Comparison of ENCODE assay signal across 21 cellular contexts in the genomic region with DNA sequence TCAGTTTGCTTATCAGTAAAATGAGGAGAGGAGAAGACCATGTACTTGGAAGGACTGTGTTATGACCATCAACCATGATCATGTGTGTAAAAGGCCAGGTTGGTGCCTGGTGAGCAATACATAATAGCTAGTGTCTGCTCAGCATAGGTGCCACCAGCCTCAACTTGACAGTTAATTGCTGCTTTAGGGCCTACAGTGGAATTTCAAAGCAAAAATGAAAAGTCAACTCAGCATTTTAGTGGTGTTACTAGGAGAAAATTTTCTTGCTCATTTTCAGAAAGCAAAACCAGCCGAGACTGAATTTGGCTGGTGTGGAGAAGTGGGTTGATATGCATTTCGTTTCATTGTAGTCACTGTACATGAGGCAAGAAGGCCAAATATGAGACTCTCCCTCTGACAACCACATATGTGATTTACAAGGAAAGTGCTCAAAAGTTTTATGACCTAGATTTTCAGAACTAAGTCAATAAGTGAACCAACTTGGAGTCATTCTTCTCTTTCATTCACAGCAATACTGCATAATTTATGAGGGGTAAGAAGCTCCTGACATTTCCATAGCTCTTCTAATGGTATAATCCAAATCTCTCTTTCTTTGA. TPM values are rescaled to one million over a fixed set of nuclear protein-coding genes. Genes with fewer than 3 reads are reported as not detected.
A peak's percentile ranks its signal among the peaks of the same experiment; 100 is the strongest.
DNase-seq lines count a peak whose midpoint lies in the region; ATAC-seq and TF ChIP-seq lines count a peak whose summit lies in the region.
"Had no signal": no experiment of that assay in that cellular context is flagged by ENCODE, and none has a peak within 500 bp of the region (broad histone marks: within the 10 kb centered on the region; RNA-seq: fewer than 3 reads in every experiment).

No MANE protein-coding gene starts in this region.

- intact Hi-C loops in activated CD8-positive, alpha-beta T cell treated with anti-CD3 and anti-CD28 coated beads for 36 hours (cut with micrococcal nuclease), result no loop called here
- intact Hi-C loops in esophagus muscularis mucosa (cut with DNase I) (no loop called here), vagina (cut with DNase I) (no loop called here)

- H3K4me1 Mint-ChIP-seq in activated CD8-positive, alpha-beta T cell treated with anti-CD3 and anti-CD28 coated beads for 36 hours (ENCODE audit: low read depth), result peaks cover 50% of the 10 kb centered on the region
- H3K4me1 Mint-ChIP-seq in activated CD8-positive, alpha-beta T cell treated with anti-CD3 and anti-CD28 coated beads, Interleukin-2, amount 10 ng/mL, durations not matched to agents 7 days and 5 days (ENCODE audit: low read depth), result peaks cover 17% of the 10 kb centered on the region
- peaks cover 31% of the 10 kb centered on the region for H3K4me1 Mint-ChIP-seq in GM23338
- peaks cover 8 to 30% of the 10 kb centered on the region in 2 donors for H3K4me1 Mint-ChIP-seq in effector memory CD8-positive, alpha-beta T cell (ENCODE audit: low read depth in 2 of 2)
- H3K4me1 Mint-ChIP-seq in nephron, result peaks cover 34% of the 10 kb centered on the region
- H3K4me1 Mint-ChIP-seq: CD14-positive monocyte had no signal

- no peak overlapping the region for H2AFZ ChIP-seq in GM23338

- H3K36me3 ChIP-seq in GM23338 (ENCODE audit: insufficient read depth) (peaks cover 5% of the 10 kb centered on the region; the same call in 1 of the 2 replicates), esophagus muscularis mucosa (peaks cover 35 to 47% (median 42%) of the 10 kb centered on the region in 4 donors), vagina (peaks cover 0 to 32% of the 10 kb centered on the region in 2 donors)

- H3K27ac ChIP-seq in GM23338 (ENCODE audit: low read depth), result no peak overlapping the region
- no peak overlapping the region for H3K27ac ChIP-seq in esophagus muscularis mucosa (replicated peaks in 1 of 4)
- H3K27ac ChIP-seq in vagina, result no peak overlapping the region
- H3K27ac ChIP-seq: suprapubic skin had no signal

- 88% methylated on average over 2 of the region's 2 CpGs for WGBS in esophagus muscularis mucosa

- ATAC-seq in activated CD8-positive, alpha-beta T cell treated with anti-CD3 and anti-CD28 coated beads for 36 hours, result peak; percentile 38
- ATAC-seq in activated CD8-positive, alpha-beta T cell treated with anti-CD3 and anti-CD28 coated beads, Interleukin-2, amount 10 ng/mL, durations not matched to agents 7 days and 5 days, result no peak
- ATAC-seq in GM23338, result no peak
- no peak for ATAC-seq in effector memory CD8-positive, alpha-beta T cell (replicated peaks)
- ATAC-seq: left lobe of liver had no signal

- H3K4me3 ChIP-seq in GM23338 (no peak overlapping the region), esophagus muscularis mucosa (no peak overlapping the region), vagina (no peak overlapping the region)
- H3K4me3 ChIP-seq: suprapubic skin had no signal

- DNase-seq in activated CD8-positive, alpha-beta T cell treated with anti-CD3 and anti-CD28 coated beads for 36 hours, result no peak
- DNase-seq in activated CD8-positive, alpha-beta T cell treated with anti-CD3 and anti-CD28 coated beads, Interleukin-2, amount 10 ng/mL, durations not matched to agents 7 days and 5 days, result no peak
- no peak for DNase-seq in GM23338 (ENCODE audit: low spot score)
- DNase-seq in effector memory CD8-positive, alpha-beta T cell, result no peak
- DNase-seq in esophagus muscularis mucosa (ENCODE audit: extremely low spot score), result no peak
- no peak for DNase-seq in vagina (ENCODE audit: extremely low spot score in 2 of 2)
- DNase-seq in NCI-H2081 (lab: John Stamatoyannopoulos, UW), result no peak
- DNase-seq: activated CD4-positive, alpha-beta T cell treated with anti-CD3 and anti-CD28 coated beads for 4 hours; activated naive CD4-positive, alpha-beta T cell treated with anti-CD3 and anti-CD28 coated beads for 36 hours; glutamatergic neuron; GOT3; Kasumi-1; NCI-H1048; NCI-H187 treated with DMSO at 0.1 percent for 48 hours; NCI-H2227 treated with DMSO at 0.1 percent for 48 hours; NCI-H748 treated with DMSO at 0.1 percent for 48 hours; stimulated activated CD4-positive, alpha-beta T cell treated with anti-CD3 and anti-CD28 coated beads, Interleukin-15, amount 100 ng/mL, for 24 hours had no signal

- H3K27ac Mint-ChIP-seq in activated CD8-positive, alpha-beta T cell treated with anti-CD3 and anti-CD28 coated beads for 36 hours, result peak overlapping the region; percentile 75
- H3K27ac Mint-ChIP-seq in activated CD8-positive, alpha-beta T cell treated with anti-CD3 and anti-CD28 coated beads, Interleukin-2, amount 10 ng/mL, durations not matched to agents 7 days and 5 days, result no peak overlapping the region
- H3K27ac Mint-ChIP-seq in GM23338 (0 out of 2 replicates have a peak overlapping the region, but pooled peaks have one; percentile 32), nephron (peak overlapping the region; percentile 26 to 64 (median 40))
- H3K27ac Mint-ChIP-seq in effector memory CD8-positive, alpha-beta T cell, result peak overlapping the region; percentile 17 to 56
- H3K27ac Mint-ChIP-seq: activated naive CD4-positive, alpha-beta T cell treated with anti-CD3 and anti-CD28 coated beads for 36 hours had no signal

- TF ChIP-seq EP300 in esophagus muscularis mucosa (IDR thresholded peaks at IDR 0.05), result no peak

- H3K4me2 ChIP-seq in GM23338, result no peak overlapping the region

- H3F3A ChIP-seq in GM23338 (replicated peaks; ENCODE audit: low read depth), result no peaks in the 10 kb centered on the region

- no peaks in the 10 kb centered on the region for H3K9me3 ChIP-seq in esophagus muscularis mucosa
- H3K9me3 ChIP-seq in vagina, result no peaks in the 10 kb centered on the region
- H3K9me3 ChIP-seq: suprapubic skin had no signal

- POLR2A ChIA-PET in activated CD8-positive, alpha-beta T cell treated with anti-CD3 and anti-CD28 coated beads for 36 hours (lab: Charles Lee), result no interaction called here
- POLR2A ChIA-PET in activated CD8-positive, alpha-beta T cell treated with anti-CD3 and anti-CD28 coated beads, Interleukin-2, amount 10 ng/mL, durations not matched to agents 7 days and 5 days (lab: Charles Lee), result no interaction called here

- H3K4me1 ChIP-seq in GM23338 (ENCODE audit: insufficient read depth) (peaks cover 19% of the 10 kb centered on the region; the same call in 1 of the 2 replicates), esophagus muscularis mucosa (peaks cover 22 to 32% (median 27%) of the 10 kb centered on the region in 4 donors), vagina (peaks cover 13% of the 10 kb centered on the region)

- H3K27me3 Mint-ChIP-seq in activated CD8-positive, alpha-beta T cell treated with anti-CD3 and anti-CD28 coated beads for 36 hours, result no peaks in the 10 kb centered on the region
- no peaks in the 10 kb centered on the region for H3K27me3 Mint-ChIP-seq in activated CD8-positive, alpha-beta T cell treated with anti-CD3 and anti-CD28 coated beads, Interleukin-2, amount 10 ng/mL, durations not matched to agents 7 days and 5 days (ENCODE audit: low read depth)
- peaks cover 3% of the 10 kb centered on the region for H3K27me3 Mint-ChIP-seq in GM23338 (ENCODE audit: insufficient read depth, low read depth, poor library complexity)
- no peaks in the 10 kb centered on the region for H3K27me3 Mint-ChIP-seq in effector memory CD8-positive, alpha-beta T cell
- no peaks in the 10 kb centered on the region for H3K27me3 Mint-ChIP-seq in nephron (ENCODE audit: low read depth)

- no peak for TF ChIP-seq CTCF in activated CD8-positive, alpha-beta T cell treated with anti-CD3 and anti-CD28 coated beads for 36 hours (IDR thresholded peaks at IDR 0.05)
- no peak for TF ChIP-seq CTCF in GM23338 (conservative IDR thresholded peaks at IDR 0.05; ENCODE audit: low read depth in 2 of 2)
- no peak for TF ChIP-seq CTCF in nephron (IDR thresholded peaks at IDR 0.05; ENCODE audit: unreplicated experiment in 3 of 3)
- TF ChIP-seq CTCF in esophagus muscularis mucosa (IDR thresholded peaks at IDR 0.05), result no peak
- TF ChIP-seq CTCF in vagina (IDR thresholded peaks at IDR 0.05), result no peak

- H3K36me3 Mint-ChIP-seq in activated CD8-positive, alpha-beta T cell treated with anti-CD3 and anti-CD28 coated beads for 36 hours (ENCODE audit: low read depth), result peaks cover 31% of the 10 kb centered on the region
- H3K36me3 Mint-ChIP-seq in activated CD8-positive, alpha-beta T cell treated with anti-CD3 and anti-CD28 coated beads, Interleukin-2, amount 10 ng/mL, durations not matched to agents 7 days and 5 days (ENCODE audit: low read depth), result peaks cover 55% of the 10 kb centered on the region
- H3K36me3 Mint-ChIP-seq in GM23338 (ENCODE audit: low read depth), result peaks cover 33% of the 10 kb centered on the region
- peaks cover 85% of the 10 kb centered on the region for H3K36me3 Mint-ChIP-seq in effector memory CD8-positive, alpha-beta T cell (ENCODE audit: insufficient read depth)
- peaks cover 42% of the 10 kb centered on the region for H3K36me3 Mint-ChIP-seq in nephron (ENCODE audit: low read depth)

- H3K9me2 ChIP-seq in GM23338 (ENCODE audit: insufficient read depth), result no peaks in the 10 kb centered on the region

- CTCF ChIA-PET in activated CD8-positive, alpha-beta T cell treated with anti-CD3 and anti-CD28 coated beads for 36 hours (lab: Charles Lee), result interaction anchor here (1.1 kb wide), 1 partner anchor 62 kb away, joined by 3 read pairs; no protein-coding TSS in a partner anchor
- CTCF ChIA-PET in activated CD8-positive, alpha-beta T cell treated with anti-CD3 and anti-CD28 coated beads, Interleukin-2, amount 10 ng/mL, durations not matched to agents 7 days and 5 days (lab: Charles Lee), result no interaction called here

- no peak for TF ChIP-seq POLR2A in esophagus muscularis mucosa (IDR thresholded peaks at IDR 0.05; ENCODE audit: low read depth)
- no peak for TF ChIP-seq POLR2A in vagina (IDR thresholded peaks at IDR 0.05)

- no peaks in the 10 kb centered on the region for H3K79me2 ChIP-seq in GM23338 (replicated peaks; ENCODE audit: insufficient read depth)

- no peaks in the 10 kb centered on the region for H4K20me1 ChIP-seq in GM23338 (replicated peaks; ENCODE audit: insufficient read depth)

- H3K4me3 Mint-ChIP-seq in activated CD8-positive, alpha-beta T cell treated with anti-CD3 and anti-CD28 coated beads for 36 hours, result no peak overlapping the region
- H3K4me3 Mint-ChIP-seq in activated CD8-positive, alpha-beta T cell treated with anti-CD3 and anti-CD28 coated beads, Interleukin-2, amount 10 ng/mL, durations not matched to agents 7 days and 5 days, result no peak overlapping the region
- H3K4me3 Mint-ChIP-seq in GM23338 (no peak overlapping the region), nephron (no peak overlapping the region)
- no peak overlapping the region for H3K4me3 Mint-ChIP-seq in effector memory CD8-positive, alpha-beta T cell
- H3K4me3 Mint-ChIP-seq: activated naive CD4-positive, alpha-beta T cell treated with anti-CD3 and anti-CD28 coated beads for 36 hours; CD14-positive monocyte had no signal

- no peaks in the 10 kb centered on the region for H3K9me3 Mint-ChIP-seq in activated CD8-positive, alpha-beta T cell treated with anti-CD3 and anti-CD28 coated beads for 36 hours
- no peaks in the 10 kb centered on the region for H3K9me3 Mint-ChIP-seq in activated CD8-positive, alpha-beta T cell treated with anti-CD3 and anti-CD28 coated beads, Interleukin-2, amount 10 ng/mL, durations not matched to agents 7 days and 5 days (ENCODE audit: insufficient read depth)
- H3K9me3 Mint-ChIP-seq in GM23338 (no peaks in the 10 kb centered on the region), nephron (no peaks in the 10 kb centered on the region)
- H3K9me3 Mint-ChIP-seq in effector memory CD8-positive, alpha-beta T cell, result no peaks in the 10 kb centered on the region
- H3K9me3 Mint-ChIP-seq: activated naive CD4-positive, alpha-beta T cell treated with anti-CD3 and anti-CD28 coated beads for 36 hours; CD14-positive monocyte had no signal

- no peaks in the 10 kb centered on the region for H3K27me3 ChIP-seq in GM23338 (ENCODE audit: insufficient read depth)
- H3K27me3 ChIP-seq in esophagus muscularis mucosa, result no peaks in the 10 kb centered on the region
- no peaks in the 10 kb centered on the region for H3K27me3 ChIP-seq in vagina
- H3K27me3 ChIP-seq: suprapubic skin had no signal

RNA-seq across cellular contexts. Expression of gene DUSP14, which starts 53.9 kb away (rescaled TPM):
- total RNA-seq in activated CD8-positive, alpha-beta T cell treated with anti-CD3 and anti-CD28 coated beads for 36 hours, result 10 to 100 TPM; 13.3 to 15.5 TPM
- total RNA-seq in activated CD8-positive, alpha-beta T cell treated with anti-CD3 and anti-CD28 coated beads, Interleukin-2, amount 10 ng/mL, durations not matched to agents 7 days and 5 days, result 10 to 100 TPM; 11.4 to 12.0 TPM
- total RNA-seq in GM23338 (2014; rRNA removed; shearing (Covaris generic)), result 38.7 and 41.2 TPM in 2 replicates
- 34.3 and 36.7 TPM in 2 replicates for polyA plus RNA-seq in GM23338 (2016; fragmentation: Nextera tagmentation; extraction: Ambion mirVana)
- 10 to 100 TPM; 23.7 to 46.4 (median 35.9) TPM for total RNA-seq in esophagus muscularis mucosa
- 19.9 TPM for total RNA-seq in vagina
